Comparison of ENCODE assay signal across 23 cellular contexts in genomic region chr1:30950053-30950452, GRCh38. TPM values are rescaled to one million over a fixed set of nuclear protein-coding genes. Genes with fewer than 3 reads are reported as not detected.
DNase-seq lines count a peak whose midpoint lies in the region; ATAC-seq and FAIRE-seq lines count a peak whose summit lies in the region.
"Had no signal": no experiment of that assay in that cellular context is flagged by ENCODE, and none has a peak within 500 bp of the region (broad histone marks: within the 10 kb centered on the region; RNA-seq: fewer than 3 reads in every experiment).

No MANE protein-coding gene starts in this region.

- FAIRE-seq in small intestine (lab: Jason Lieb, UNC), result no peak
- FAIRE-seq: H54 had no signal

- no peak overlapping the region for H3K27ac ChIP-seq in small intestine (ENCODE audit: low read depth in 1 of 2, low read length in 1 of 2)
- H3K27ac ChIP-seq: 22Rv1 had no signal

- H3K27ac Mint-ChIP-seq in T-helper 17 cell, result peak overlapping the region; percentile 29

- no peaks in the 10 kb centered on the region for H3K27me3 Mint-ChIP-seq in T-helper 17 cell
- H3K27me3 Mint-ChIP-seq: CD8-positive, alpha-beta memory T cell had no signal

- 92 to 95% (median 94%) methylated on average over 5 of the region's 5 CpGs for WGBS in small intestine, 3 donors

- ATAC-seq in T-helper 17 cell, result no peak
- ATAC-seq: Panc1 had no signal

- no peak overlapping the region for H3K4me3 ChIP-seq in small intestine (ENCODE audit: low read depth in 1 of 2, low read length in 2 of 2)
- H3K4me3 ChIP-seq: K562, MG63 had no signal

- H3K27me3 ChIP-seq in small intestine (ENCODE audit: control insufficient read depth in 2 of 2, insufficient read depth in 2 of 2, low read length in 2 of 2), result no peaks in the 10 kb centered on the region
- H3K27me3 ChIP-seq: MG63 had no signal

- DNase-seq in DMS153 (lab: John Stamatoyannopoulos, UW), result peak; percentile 42
- DNase-seq in DMS153 treated with DMSO at 0.1 percent for 48 hours (lab: John Stamatoyannopoulos, UW; ENCODE audit: unreplicated experiment), result no peak
- DNase-seq in DMS79 (lab: John Stamatoyannopoulos, UW), result peak; percentile 85
- peak; percentile 50 for DNase-seq in NCI-H1436 treated with DMSO at 0.1 percent for 48 hours (lab: John Stamatoyannopoulos, UW)
- DNase-seq in T-helper 17 cell, result no peak
- DNase-seq in small intestine, result no peak
- no peak for DNase-seq in stimulated activated naive CD4-positive, alpha-beta T cell treated with Interleukin-2 at 50 U/mL for 16 hours (lab: John Stamatoyannopoulos, UW)
- DNase-seq in retina, result no peak
- DNase-seq: ACHN; C1 segment of cervical spinal cord; CD8-positive, alpha-beta memory T cell; MG63; NCI-H1694; NCI-H2081 treated with DMSO at 0.1 percent for 48 hours; NCI-H2171 treated with DMSO at 0.1 percent for 48 hours; NCI-H446 treated with DMSO at 0.1 percent for 48 hours; NCI-H526 treated with DMSO at 0.1 percent for 48 hours; SIG-M5; SK-N-SH had no signal

- no peaks in the 10 kb centered on the region for H3K4me1 ChIP-seq in small intestine (ENCODE audit: control insufficient read depth in 2 of 2, insufficient read depth in 1 of 2, low read depth in 1 of 2, low read length in 1 of 2)

- H3K36me3 Mint-ChIP-seq in T-helper 17 cell (ENCODE audit: low read depth), result peaks cover 10% of the 10 kb centered on the region

- peaks cover 20 to 30% of the 10 kb centered on the region in 2 donors for H3K36me3 ChIP-seq in small intestine (ENCODE audit: control insufficient read depth in 2 of 2, insufficient read depth in 2 of 2, low read length in 2 of 2)

- H3K4me3 Mint-ChIP-seq in T-helper 17 cell, result no peak overlapping the region
- H3K4me3 Mint-ChIP-seq: CD8-positive, alpha-beta memory T cell had no signal

- H3K9me3 ChIP-seq in T-helper 17 cell (ENCODE audit: control insufficient read depth, low read length, poor library complexity, severe bottlenecking) (no peaks in the 10 kb centered on the region), small intestine (ENCODE audit: control insufficient read depth, low read depth) (no peaks in the 10 kb centered on the region)
- H3K9me3 ChIP-seq: MG63, SK-N-SH had no signal

- peaks cover 18% of the 10 kb centered on the region for H3K4me1 Mint-ChIP-seq in T-helper 17 cell

RNA-seq across cellular contexts. Expression of gene SDC3, which starts 41.5 kb away (rescaled TPM):
- total RNA-seq in T-helper 17 cell, result under 1 TPM; 0.32 to 0.34 TPM
- 10 to 100 TPM in 1 of 3 donors, 1 to 10 TPM in 1, under 1 TPM in 1; 0.67 to 24.9 (median 1.9) TPM for polyA plus RNA-seq in small intestine
- polyA plus RNA-seq: CD8-positive, alpha-beta memory T cell had no signal

Comparison
In these comparisons a context has a peak if more than half of its experiments do, and no peak if none do; other contexts are left out.
1. DNase-seq: peak in DMS153 (single experiment), DMS79 (single experiment) and NCI-H1436 treated with DMSO at 0.1 percent for 48 hours (single experiment); none in DMS153 treated with DMSO at 0.1 percent for 48 hours (single experiment), T-helper 17 cell (0 of 3), small intestine (single experiment), stimulated activated naive CD4-positive, alpha-beta T cell treated with Interleukin-2 at 50 U/mL for 16 hours (single experiment) and retina (single experiment).